ENCODE assay signal across 8 cellular contexts in genomic region chr12:96177013-96177412, GRCh38. TPM values are rescaled to one million over a fixed set of nuclear protein-coding genes. Genes with fewer than 3 reads are reported as not detected.
DNase-seq lines count a peak whose midpoint lies in the region; ATAC-seq and TF ChIP-seq lines count a peak whose summit lies in the region.

No MANE protein-coding gene starts in this region.

- intact Hi-C loops in lower lobe of right lung (cut with DNase I), result no loop called here

- peak; percentile 92 for DNase-seq in CD1c-positive myeloid dendritic cell (ENCODE audit: extremely low spot score)
- peak; percentile 75 for DNase-seq in activated CD8-positive, alpha-beta memory T cell treated with anti-CD3 and anti-CD28 coated beads for 24 hours
- no peak for DNase-seq in lower lobe of right lung
- no peak for DNase-seq in pons (ENCODE audit: low spot score)
- no peak for DNase-seq in NCI-H146 treated with DMSO at 0.1 percent for 48 hours (lab: John Stamatoyannopoulos, UW; ENCODE audit: unreplicated experiment)
- DNase-seq in SK-N-DZ (ENCODE audit: low spot score), result no peak
- no peak for DNase-seq in WERI-Rb-1

- H3K9me3 ChIP-seq in lower lobe of right lung, result peaks cover 13% of the 10 kb centered on the region
- H3K9me3 ChIP-seq in WERI-Rb-1 (ENCODE audit: severe bottlenecking), result peaks cover 4% of the 10 kb centered on the region

- ATAC-seq in HG03432 (IDR thresholded peaks at IDR 0.05; ENCODE audit: unreplicated experiment) (peak; percentile 93), lower lobe of right lung (peak; percentile 16 to 62)

- H3K27me3 ChIP-seq in lower lobe of right lung (ENCODE audit: low read depth) (no peaks in the 10 kb centered on the region), WERI-Rb-1 (ENCODE audit: insufficient read depth, low read depth, severe bottlenecking) (no peaks in the 10 kb centered on the region)

- H3K27ac ChIP-seq in lower lobe of right lung (no peak overlapping the region), WERI-Rb-1 (no peak overlapping the region)

- H3K4me1 ChIP-seq in lower lobe of right lung, result no peaks in the 10 kb centered on the region

- H3K36me3 ChIP-seq in lower lobe of right lung (no peaks in the 10 kb centered on the region), WERI-Rb-1 (no peaks in the 10 kb centered on the region)

- H3K4me3 ChIP-seq in lower lobe of right lung (no peak overlapping the region), WERI-Rb-1 (ENCODE audit: low read depth, low read length) (no peak overlapping the region)

- TF ChIP-seq CTCF in lower lobe of right lung (IDR thresholded peaks at IDR 0.05) (no peak), WERI-Rb-1 (IDR thresholded peaks at IDR 0.05; ENCODE audit: low read depth, low read length) (no peak)

RNA-seq across cellular contexts. Expression of gene ELK3, which starts 17.2 kb away (rescaled TPM):
- total RNA-seq in lower lobe of right lung, result 29.1 TPM
- 4.8 and 5.1 TPM in 2 replicates for polyA plus RNA-seq in SK-N-DZ (2014; cell fraction: cytosol; rRNA removed)
- polyA plus RNA-seq in SK-N-DZ (2014; cell fraction: nucleus; rRNA removed), result 3.1 and 4.1 TPM in 2 replicates

Comparison
In these comparisons a context has a peak if more than half of its experiments do, and no peak if none do; other contexts are left out.
1. DNase-seq: peak in CD1c-positive myeloid dendritic cell (single experiment) and activated CD8-positive, alpha-beta memory T cell treated with anti-CD3 and anti-CD28 coated beads for 24 hours (single experiment); none in lower lobe of right lung (single experiment), pons (single experiment), NCI-H146 treated with DMSO at 0.1 percent for 48 hours (single experiment), SK-N-DZ (single experiment) and WERI-Rb-1 (single experiment).